ENCODE assay signal across 15 cellular contexts in the genomic region with DNA sequence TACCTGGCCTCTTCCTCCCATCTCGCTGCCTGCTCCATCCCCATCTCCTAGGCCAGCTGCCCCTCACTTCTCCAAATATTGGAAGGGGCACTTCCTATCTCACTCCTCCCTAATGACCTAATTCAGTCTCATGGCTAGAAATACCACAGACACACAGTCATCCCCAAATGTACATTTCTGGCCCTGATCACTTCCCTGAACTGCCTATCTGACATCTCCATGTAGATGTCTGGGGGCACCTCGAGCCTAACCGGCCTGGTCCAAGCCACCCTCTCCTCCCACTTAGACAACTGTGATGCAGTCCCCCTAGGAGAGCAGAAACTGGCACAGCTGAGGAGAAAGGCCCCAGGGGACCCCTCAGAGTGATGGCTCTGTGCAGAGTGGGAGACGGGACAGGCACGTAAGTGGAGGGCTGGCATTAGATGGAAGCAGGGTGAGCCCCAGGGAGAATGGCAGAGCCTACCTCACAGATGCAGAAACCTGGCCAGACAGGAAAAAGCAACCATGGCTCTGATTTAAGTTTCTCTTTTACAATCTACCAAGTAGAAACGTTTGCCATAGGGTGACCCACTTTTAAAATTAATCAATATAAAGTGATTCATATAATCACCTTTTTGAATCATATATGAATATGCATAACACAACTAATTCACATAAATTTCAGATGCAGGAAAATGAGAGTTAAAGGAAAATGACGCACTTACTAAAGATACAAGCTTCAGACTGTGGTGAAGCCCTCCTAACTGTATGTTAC. TPM values are rescaled to one million over a fixed set of nuclear protein-coding genes. Genes with fewer than 3 reads are reported as not detected.
DNase-seq lines count a peak whose midpoint lies in the region; ATAC-seq, FAIRE-seq and TF ChIP-seq lines count a peak whose summit lies in the region.
"Had no signal": no experiment of that assay in that cellular context is flagged by ENCODE, and none has a peak within 500 bp of the region (broad histone marks: within the 10 kb centered on the region; RNA-seq: fewer than 3 reads in every experiment).

No MANE protein-coding gene starts in this region.

- WGBS in K562 (ENCODE audit: insufficient coverage, low coverage, missing lambda C conversion rate) = 49% methylated on average over 7 of the region's 7 CpGs

- POLR2A ChIA-PET in K562 (lab: Yijun Ruan, JAX) = interaction anchor here (0.7 to 1.4 kb wide), 2 partner anchors 10 to 12 kb away, joined by 3 to 8 read pairs; no protein-coding TSS in a partner anchor

- peak overlapping the region; percentile 64 for H3K4me3 ChIP-seq in CD4-positive, CD25-positive, alpha-beta regulatory T cell (ENCODE audit: low read depth, low read length)
- no peak overlapping the region for H3K4me3 ChIP-seq in K562
- no peak overlapping the region for H3K4me3 ChIP-seq in left ventricle myocardium inferior
- H3K4me3 ChIP-seq: left lung, prostate gland, SK-N-MC, thyroid gland had no signal

- no peaks in the 10 kb centered on the region for H3K36me3 Mint-ChIP-seq in CD4-positive, CD25-positive, alpha-beta regulatory T cell
- H3K36me3 Mint-ChIP-seq in nephron progenitor cell (ENCODE audit: low read depth) = peaks cover 3% of the 10 kb centered on the region

- H3K4me1 ChIP-seq in CD4-positive, CD25-positive, alpha-beta regulatory T cell (ENCODE audit: control insufficient read depth, insufficient read depth, low read length, poor library complexity, severe bottlenecking) = peaks cover 57% of the 10 kb centered on the region
- H3K4me1 ChIP-seq in K562 (replicated peaks in 1 of 2; ENCODE audit: control insufficient read depth in 2 of 2, insufficient read depth in 2 of 2, low read length in 2 of 2) (peaks cover 27 to 64% of the 10 kb centered on the region in 2 experiments), left ventricle myocardium inferior (peaks cover 64% of the 10 kb centered on the region)

- no peak for ATAC-seq in CD4-positive, CD25-positive, alpha-beta regulatory T cell (ENCODE audit: low read depth in 2 of 2)
- no peak for ATAC-seq in K562
- no peak for ATAC-seq in stimulated activated naive CD8-positive, alpha-beta T cell treated with anti-CD3 and anti-CD28 coated beads, Interleukin-15, Interleukin-2, amounts not matched to agents 100 U/mL and 50 U/mL, for 24 hours
- ATAC-seq: left lung had no signal

- CTCF ChIA-PET in K562 (lab: Yijun Ruan, JAX; ENCODE audit: low intra/inter-chr PET ratio) = no interaction called here

- H3K9me1 ChIP-seq in K562 (ENCODE audit: control insufficient read depth, insufficient read depth, low read length) = peaks cover 21% of the 10 kb centered on the region

- no peaks in the 10 kb centered on the region for H3K27me3 ChIP-seq in CD4-positive, CD25-positive, alpha-beta regulatory T cell (ENCODE audit: control insufficient read depth, insufficient read depth, low read length)
- H3K27me3 ChIP-seq in K562 (ENCODE audit: control insufficient read depth in 2 of 2, insufficient read depth in 2 of 2, low read length in 2 of 2) (no peaks in the 10 kb centered on the region), left ventricle myocardium inferior (ENCODE audit: low read depth) (no peaks in the 10 kb centered on the region)
- H3K27me3 ChIP-seq: left lung, thyroid gland had no signal

- no TSS peak for BruUV-seq in K562 (replicated peaks; lab: Mats Ljungman, UMichigan)

- H3K27me3 Mint-ChIP-seq in CD4-positive, CD25-positive, alpha-beta regulatory T cell = no peaks in the 10 kb centered on the region
- H3K27me3 Mint-ChIP-seq in nephron progenitor cell (ENCODE audit: low read depth, poor library complexity) = peaks cover 5% of the 10 kb centered on the region

- peak overlapping the region; percentile 7 to 91 (median 74) for H3K4me3 Mint-ChIP-seq in CD4-positive, CD25-positive, alpha-beta regulatory T cell
- no peak overlapping the region for H3K4me3 Mint-ChIP-seq in nephron progenitor cell

- no peak for TF ChIP-seq EP300 in K562 (IDR thresholded peaks at IDR 0.05; ENCODE audit: low read length)

- H3K79me2 ChIP-seq in K562 (ENCODE audit: control insufficient read depth, insufficient read depth, low read length) = peaks cover 91% of the 10 kb centered on the region

- no peak for DNase-seq in CD4-positive, CD25-positive, alpha-beta regulatory T cell
- DNase-seq in HT1080 (ENCODE audit: low read depth) (peak; percentile 25), K562 (ENCODE audit: extremely low read depth in 1 of 4, low spot score in 3 of 4) (no peak), nephron progenitor cell (no peak), left ventricle myocardium inferior (no peak), NAMALWA (ENCODE audit: low spot score) (no peak), NCI-H510A (lab: John Stamatoyannopoulos, UW) (no peak)
- no peak for DNase-seq in stimulated activated naive CD8-positive, alpha-beta T cell treated with anti-CD3 and anti-CD28 coated beads, Interleukin-15, Interleukin-2, amounts not matched to agents 100 U/mL and 50 U/mL, for 24 hours
- DNase-seq: DND-41, left lung, NCI-H526 treated with DMSO at 0.1 percent for 48 hours, thyroid gland had no signal

- peaks cover 19% of the 10 kb centered on the region for H3K36me3 ChIP-seq in CD4-positive, CD25-positive, alpha-beta regulatory T cell (ENCODE audit: control insufficient read depth, insufficient read depth, low read length)
- peaks cover 23% of the 10 kb centered on the region; the same call in 2 of the 3 replicates for H3K36me3 ChIP-seq in K562 (ENCODE audit: control insufficient read depth, insufficient read depth, low read length)
- H3K36me3 ChIP-seq in left ventricle myocardium inferior = peaks cover 3% of the 10 kb centered on the region
- H3K36me3 ChIP-seq: prostate gland, thyroid gland had no signal

- intact Hi-C loops in K562 (cut with micrococcal nuclease) = no loop called here
- intact Hi-C loops in left ventricle myocardium inferior (cut with micrococcal nuclease) = no loop called here

- TF ChIP-seq RAD21 in K562 (CRISPR knock-in tag; conservative IDR thresholded peaks at IDR 0.05 in 1 of 2, IDR thresholded peaks at IDR 0.05 in 1 of 2) = no peak

- H3K9me3 ChIP-seq in CD4-positive, CD25-positive, alpha-beta regulatory T cell (ENCODE audit: control insufficient read depth in 2 of 2, low read length in 2 of 2) = no peaks in the 10 kb centered on the region
- H3K9me3 ChIP-seq in K562 (replicated peaks; ENCODE audit: control insufficient read depth, insufficient read depth, low read depth, low read length) (no peaks in the 10 kb centered on the region), left ventricle myocardium inferior (replicated peaks) (no peaks in the 10 kb centered on the region)
- H3K9me3 ChIP-seq: left lung, prostate gland, thyroid gland had no signal

- TF ChIP-seq CTCF in K562 (IDR thresholded peaks at IDR 0.05 in 2 of 3, conservative IDR thresholded peaks at IDR 0.05 in 1 of 3; ENCODE audit: insufficient read depth in 2 of 3, low read depth in 1 of 3, low read length in 3 of 3) (no peak), nephron progenitor cell (IDR thresholded peaks at IDR 0.05) (no peak), left ventricle myocardium inferior (IDR thresholded peaks at IDR 0.05; ENCODE audit: borderline replicate concordance) (no peak)

- H3K9ac ChIP-seq in K562 (ENCODE audit: insufficient read depth in 1 of 2, low read depth in 2 of 2, low read length in 2 of 2) = peak overlapping the region in 1 of 2 experiments; percentile 76; a peak in 1 of 4 replicates

- H2AFZ ChIP-seq in K562 (ENCODE audit: low read depth, low read length) = no peak overlapping the region

- TF ChIP-seq POLR2A in K562 (conservative IDR thresholded peaks at IDR 0.05) = no peak

- H3K4me1 Mint-ChIP-seq in CD4-positive, CD25-positive, alpha-beta regulatory T cell = peaks cover 16 to 75% (median 55%) of the 10 kb centered on the region in 4 donors
- peaks cover 78% of the 10 kb centered on the region for H3K4me1 Mint-ChIP-seq in nephron progenitor cell

- no peak overlapping the region for H3K4me2 ChIP-seq in K562 (ENCODE audit: insufficient read depth, low read length)

- FAIRE-seq in K562 (lab: Jason Lieb, UNC) = no peak
- FAIRE-seq: frontal cortex had no signal

- no peak overlapping the region for H3K27ac ChIP-seq in CD4-positive, CD25-positive, alpha-beta regulatory T cell (ENCODE audit: insufficient read depth, low read length, poor library complexity, severe bottlenecking)
- H3K27ac ChIP-seq in K562 (ENCODE audit: extremely low read depth, low read depth, low read length) (no peak overlapping the region), left ventricle myocardium inferior (replicated peaks) (no peak overlapping the region)
- H3K27ac ChIP-seq: left lung, prostate gland, SK-N-MC, thyroid gland had no signal

- H4K20me1 ChIP-seq in K562 (replicated peaks; ENCODE audit: control insufficient read depth, insufficient read depth, low read length) = peaks cover 81% of the 10 kb centered on the region

- in situ Hi-C loops in K562 (cut with MboI) = no loop called here

- peak overlapping the region; percentile 89 to 96 (median 91) for H3K27ac Mint-ChIP-seq in CD4-positive, CD25-positive, alpha-beta regulatory T cell
- H3K27ac Mint-ChIP-seq in nephron progenitor cell = peak overlapping the region; percentile 85

- H3K9me3 Mint-ChIP-seq in CD4-positive, CD25-positive, alpha-beta regulatory T cell = no peaks in the 10 kb centered on the region
- H3K9me3 Mint-ChIP-seq in nephron progenitor cell = no peaks in the 10 kb centered on the region

RNA-seq across cellular contexts. Expression of a gene that starts 22.1 kb away (rescaled TPM):
- 31.6 TPM for total RNA-seq in CD4-positive, CD25-positive, alpha-beta regulatory T cell
- polyA plus RNA-seq in CD4-positive, CD25-positive, alpha-beta regulatory T cell = 1 to 10 TPM in 3 of 4 donors, under 1 TPM in 1; 0.67 to 2.2 (median 1.8) TPM
- 25.6 and 26.0 TPM in 2 replicates for total RNA-seq in HT1080 (2014; rRNA removed; shearing (Covaris generic))
- 14.1 and 14.2 TPM in 2 replicates for polyA plus RNA-seq in HT1080 (2015; cell fraction: cytosol; rRNA removed)
- 14.9 and 17.1 TPM in 2 replicates for polyA plus RNA-seq in HT1080 (2015; cell fraction: nucleus; rRNA removed)
- 40.9 and 68.9 TPM in 2 replicates for total RNA-seq in K562 (2011; cell fraction: chromatin; rRNA removed; ENCODE audit: low replicate concordance)
- total RNA-seq in K562 (2011; cell fraction: nucleolus; rRNA removed) = 21.5 and 22.4 TPM in 2 replicates
- 36.1 and 42.5 TPM in 2 replicates for total RNA-seq in K562 (2011; cell fraction: nucleoplasm; rRNA removed)
- total RNA-seq in K562 (2014; rRNA removed) = 18.1 and 23.4 TPM in 2 replicates
- total RNA-seq in K562 (2014; rRNA removed; fragmentation: Illumina TruSeq; extraction: Trizol) = 14.3 TPM in 2 replicates
- 13.9 and 15.7 TPM in 2 replicates for total RNA-seq in K562 (2015; rRNA removed; fragmentation: Illumina TruSeq; extraction: Trizol)
- total RNA-seq in K562 (2021) = 28.8 and 32.8 TPM in 2 replicates
- polyA plus RNA-seq in K562 (2011; rRNA removed) = 6.3 and 6.9 TPM in 2 replicates
- 6.3 and 8.3 TPM in 2 replicates for polyA plus RNA-seq in K562 (2011; cell fraction: cytosol; rRNA removed)
- 15.6 and 19.6 TPM in 2 replicates for polyA plus RNA-seq in K562 (2011; cell fraction: nucleus; rRNA removed)
- polyA plus RNA-seq in K562 (2012) = 10.6 and 11.9 TPM in 2 replicates
- polyA plus RNA-seq in K562 (2014; fragmentation: Illumina TruSeq; extraction: Trizol) = 14.9 and 19.7 TPM in 2 replicates
- 1 to 10 TPM; 1.5 to 1.6 TPM for polyA plus RNA-seq in K562 (2014; fragmentation: Nextera tagmentation; extraction: Ambion mirVana)
- 10.0 and 11.3 TPM in 2 replicates for polyA plus RNA-seq in K562 (2014; rRNA removed)
- polyA minus RNA-seq in K562 (2011; rRNA and poly(A)+ RNA removed) = 14.1 and 20.0 TPM in 2 replicates
- 42.2 and 76.3 TPM in 2 replicates for polyA minus RNA-seq in K562 (2011; cell fraction: cytosol; rRNA and poly(A)+ RNA removed)
- polyA minus RNA-seq in K562 (2011; cell fraction: nucleus; rRNA and poly(A)+ RNA removed) = 11.4 and 23.5 TPM in 2 replicates
- 20.0 TPM for total RNA-seq in left ventricle myocardium inferior
